1 cellular context compared by ENCODE assay signal in genomic region chr13:47798906-47799305, GRCh38.
TF ChIP-seq lines count a peak whose summit lies in the region.

No MANE protein-coding gene starts in this region.

TF ChIP-seq in GM12878, 131 proteins besides CTCF, POLR2A, EP300 and RAD21 (continued from another document):
- TF ChIP-seq, protein P1, sequence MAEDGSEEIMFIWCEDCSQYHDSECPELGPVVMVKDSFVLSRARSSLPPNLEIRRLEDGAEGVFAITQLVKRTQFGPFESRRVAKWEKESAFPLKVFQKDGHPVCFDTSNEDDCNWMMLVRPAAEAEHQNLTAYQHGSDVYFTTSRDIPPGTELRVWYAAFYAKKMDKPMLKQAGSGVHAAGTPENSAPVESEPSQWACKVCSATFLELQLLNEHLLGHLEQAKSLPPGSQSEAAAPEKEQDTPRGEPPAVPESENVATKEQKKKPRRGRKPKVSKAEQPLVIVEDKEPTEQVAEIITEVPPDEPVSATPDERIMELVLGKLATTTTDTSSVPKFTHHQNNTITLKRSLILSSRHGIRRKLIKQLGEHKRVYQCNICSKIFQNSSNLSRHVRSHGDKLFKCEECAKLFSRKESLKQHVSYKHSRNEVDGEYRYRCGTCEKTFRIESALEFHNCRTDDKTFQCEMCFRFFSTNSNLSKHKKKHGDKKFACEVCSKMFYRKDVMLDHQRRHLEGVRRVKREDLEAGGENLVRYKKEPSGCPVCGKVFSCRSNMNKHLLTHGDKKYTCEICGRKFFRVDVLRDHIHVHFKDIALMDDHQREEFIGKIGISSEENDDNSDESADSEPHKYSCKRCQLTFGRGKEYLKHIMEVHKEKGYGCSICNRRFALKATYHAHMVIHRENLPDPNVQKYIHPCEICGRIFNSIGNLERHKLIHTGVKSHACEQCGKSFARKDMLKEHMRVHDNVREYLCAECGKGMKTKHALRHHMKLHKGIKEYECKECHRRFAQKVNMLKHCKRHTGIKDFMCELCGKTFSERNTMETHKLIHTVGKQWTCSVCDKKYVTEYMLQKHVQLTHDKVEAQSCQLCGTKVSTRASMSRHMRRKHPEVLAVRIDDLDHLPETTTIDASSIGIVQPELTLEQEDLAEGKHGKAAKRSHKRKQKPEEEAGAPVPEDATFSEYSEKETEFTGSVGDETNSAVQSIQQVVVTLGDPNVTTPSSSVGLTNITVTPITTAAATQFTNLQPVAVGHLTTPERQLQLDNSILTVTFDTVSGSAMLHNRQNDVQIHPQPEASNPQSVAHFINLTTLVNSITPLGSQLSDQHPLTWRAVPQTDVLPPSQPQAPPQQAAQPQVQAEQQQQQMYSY (CRISPR knock-in tag; IDR thresholded peaks at IDR 0.05) = no peak
- TF ChIP-seq SIX5 (IDR thresholded peaks at IDR 0.05; ENCODE audit: low read depth, low read length, severe bottlenecking) (no peak), CREM (IDR thresholded peaks at IDR 0.05; ENCODE audit: low read depth) (no peak), SMC3 (IDR thresholded peaks at IDR 0.05; ENCODE audit: borderline replicate concordance, low read length) (peak; percentile 23; the same call in 1 of the 2 replicates)
